12 cellular contexts compared by ENCODE assay signal in genomic region chr18:79684787-79685186, GRCh38. TPM values are rescaled to one million over a fixed set of nuclear protein-coding genes. Genes with fewer than 3 reads are reported as not detected.
DNase-seq lines count a peak whose midpoint lies in the region; ATAC-seq, FAIRE-seq and TF ChIP-seq lines count a peak whose summit lies in the region.
"Had no signal": no experiment of that assay in that cellular context is flagged by ENCODE, and none has a peak within 500 bp of the region (broad histone marks: within the 10 kb centered on the region; RNA-seq: fewer than 3 reads in every experiment).

No MANE protein-coding gene starts in this region.

- peak overlapping the region in 2 of 4 donors; percentile 15 to 32 for H3K4me3 Mint-ChIP-seq in CD4-positive, CD25-positive, alpha-beta regulatory T cell
- H3K4me3 Mint-ChIP-seq in activated naive CD8-positive, alpha-beta T cell, result peak overlapping the region; percentile 38

- H3K9me3 ChIP-seq in CD4-positive, CD25-positive, alpha-beta regulatory T cell (ENCODE audit: control insufficient read depth in 2 of 2, low read length in 2 of 2), result no peaks in the 10 kb centered on the region
- H3K9me3 ChIP-seq in right lobe of liver, result no peaks in the 10 kb centered on the region
- H3K9me3 ChIP-seq: stomach had no signal

- H3K27me3 Mint-ChIP-seq in CD4-positive, CD25-positive, alpha-beta regulatory T cell, result peaks cover 4% of the 10 kb centered on the region
- no peaks in the 10 kb centered on the region for H3K27me3 Mint-ChIP-seq in activated naive CD8-positive, alpha-beta T cell

- H3K4me3 ChIP-seq in CD4-positive, CD25-positive, alpha-beta regulatory T cell (ENCODE audit: low read depth, low read length), result no peak overlapping the region
- H3K4me3 ChIP-seq in right lobe of liver, result no peak overlapping the region
- H3K4me3 ChIP-seq in H7 (ENCODE audit: insufficient read depth, low read depth, low read length), result no peak overlapping the region
- H3K4me3 ChIP-seq: stomach had no signal

- no peaks in the 10 kb centered on the region for H3K27me3 ChIP-seq in CD4-positive, CD25-positive, alpha-beta regulatory T cell (ENCODE audit: control insufficient read depth, insufficient read depth, low read length)
- H3K27me3 ChIP-seq in right lobe of liver (no peaks in the 10 kb centered on the region), H7 (ENCODE audit: control insufficient read depth, insufficient read depth, low read length) (no peaks in the 10 kb centered on the region)
- H3K27me3 ChIP-seq: stomach had no signal

- WGBS in right lobe of liver (ENCODE audit: insufficient coverage, low coverage, low lambda C conversion rate, missing lambda C conversion rate), result 67% methylated on average over 5 of the region's 13 CpGs

- no peak for DNase-seq in CD4-positive, CD25-positive, alpha-beta regulatory T cell
- DNase-seq in GM12892 (ENCODE audit: insufficient read length) (no peak), right lobe of liver (no peak), H7 (no peak), SK-N-DZ (ENCODE audit: low spot score) (no peak)
- DNase-seq: kidney, NCI-H1092 treated with DMSO at 0.1 percent for 48 hours, NCI-H510A treated with DMSO at 0.1 percent for 48 hours, RPMI8226, stomach had no signal

- no peak overlapping the region for H3K27ac ChIP-seq in CD4-positive, CD25-positive, alpha-beta regulatory T cell (ENCODE audit: insufficient read depth, low read length, poor library complexity, severe bottlenecking)
- no peak overlapping the region for H3K27ac ChIP-seq in right lobe of liver
- H3K27ac ChIP-seq: stomach had no signal

- peak overlapping the region in 2 of 3 donors; percentile 20 to 60 for H3K27ac Mint-ChIP-seq in CD4-positive, CD25-positive, alpha-beta regulatory T cell
- H3K27ac Mint-ChIP-seq in activated naive CD8-positive, alpha-beta T cell, result peak overlapping the region; percentile 70

- ATAC-seq in CD4-positive, CD25-positive, alpha-beta regulatory T cell (ENCODE audit: low read depth in 2 of 2), result peak; percentile 8 to 31
- peak; percentile 14 to 73 (median 55) for ATAC-seq in right lobe of liver
- no peak for ATAC-seq in GM21576 (IDR thresholded peaks at IDR 0.05; ENCODE audit: unreplicated experiment)

- intact Hi-C loops in right lobe of liver (cut with DNase I), result loop anchor here in 1 of 2 donors (10.0 kb wide), 1 partner anchor 310 kb away; no protein-coding TSS in a partner anchor

- FAIRE-seq in GM12892 (lab: Jason Lieb, UNC), result peak; percentile 40
- FAIRE-seq: kidney had no signal

- H3K36me3 Mint-ChIP-seq in CD4-positive, CD25-positive, alpha-beta regulatory T cell, result peaks cover 8% of the 10 kb centered on the region
- H3K36me3 Mint-ChIP-seq in activated naive CD8-positive, alpha-beta T cell, result peaks cover 2% of the 10 kb centered on the region

- H3K36me3 ChIP-seq in CD4-positive, CD25-positive, alpha-beta regulatory T cell (ENCODE audit: control insufficient read depth, insufficient read depth, low read length), result no peaks in the 10 kb centered on the region
- H3K36me3 ChIP-seq in right lobe of liver (no peaks in the 10 kb centered on the region), H7 (replicated peaks; ENCODE audit: control insufficient read depth, insufficient read depth, low read length) (no peaks in the 10 kb centered on the region)

- TF ChIP-seq POLR2A in GM12892 (IDR thresholded peaks at IDR 0.05; ENCODE audit: low read depth, low read length) (no peak), right lobe of liver (IDR thresholded peaks at IDR 0.05) (no peak)

- H3K9me3 Mint-ChIP-seq in CD4-positive, CD25-positive, alpha-beta regulatory T cell, result no peaks in the 10 kb centered on the region
- H3K9me3 Mint-ChIP-seq in activated naive CD8-positive, alpha-beta T cell (ENCODE audit: low read depth), result no peaks in the 10 kb centered on the region

- H3K4me1 ChIP-seq in CD4-positive, CD25-positive, alpha-beta regulatory T cell (ENCODE audit: control insufficient read depth, insufficient read depth, low read length, poor library complexity, severe bottlenecking), result peaks cover 44% of the 10 kb centered on the region
- H3K4me1 ChIP-seq in right lobe of liver, result peaks cover 0 to 11% (median 3%) of the 10 kb centered on the region in 4 donors

- no peak for TF ChIP-seq CTCF in right lobe of liver (IDR thresholded peaks at IDR 0.05)

- peaks cover 23 to 77% (median 55%) of the 10 kb centered on the region in 4 donors for H3K4me1 Mint-ChIP-seq in CD4-positive, CD25-positive, alpha-beta regulatory T cell
- peaks cover 74% of the 10 kb centered on the region for H3K4me1 Mint-ChIP-seq in activated naive CD8-positive, alpha-beta T cell (ENCODE audit: low read depth)

RNA-seq across cellular contexts. Expression of gene CTDP1, which starts 5.2 kb away (rescaled TPM):
- 59.7 TPM for total RNA-seq in CD4-positive, CD25-positive, alpha-beta regulatory T cell
- polyA plus RNA-seq in CD4-positive, CD25-positive, alpha-beta regulatory T cell, result 10 to 100 TPM; 12.9 to 16.9 (median 15.7) TPM
- 6.8 TPM for polyA plus RNA-seq in GM12892 (2012; ENCODE audit: missing spikeins)
- total RNA-seq in right lobe of liver, result 10 to 100 TPM in 1 of 6 experiments, 1 to 10 TPM in 5; 7.5 to 10.4 (median 8.2) TPM
- total RNA-seq in H7 (2014; rRNA removed; shearing (Covaris generic)), result 38.9 and 39.1 TPM in 2 replicates
- 22.8 and 25.5 TPM in 2 replicates for polyA plus RNA-seq in SK-N-DZ (2014; cell fraction: cytosol; rRNA removed)
- polyA plus RNA-seq in SK-N-DZ (2014; cell fraction: nucleus; rRNA removed), result 23.6 and 26.4 TPM in 2 replicates
